1 cellular context compared by ENCODE assay signal in the genomic region with DNA sequence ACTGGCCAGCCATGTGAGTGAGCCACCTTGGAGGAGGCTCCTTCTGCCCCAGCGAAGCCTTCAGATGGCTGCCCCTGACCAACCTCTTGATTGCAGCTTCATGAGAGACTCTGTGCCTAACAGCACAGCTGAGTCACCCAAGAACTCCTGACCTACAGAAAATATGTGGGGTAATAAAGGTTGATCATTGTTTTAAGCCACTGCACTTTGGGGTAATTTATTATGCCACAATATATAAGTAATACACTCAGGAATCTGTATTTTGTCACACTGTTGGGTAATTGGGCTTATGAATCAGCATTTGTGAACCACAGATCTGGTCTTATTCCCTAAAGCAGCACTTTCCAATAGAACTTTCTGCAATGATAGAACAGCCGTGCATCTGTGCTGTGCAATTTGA.
TF ChIP-seq lines count a peak whose summit lies in the region.

No MANE protein-coding gene starts in this region.

TF ChIP-seq in SK-N-SH, 30 proteins besides CTCF, POLR2A, EP300 and RAD21 (continued from another document):
- TF ChIP-seq, protein P1, sequence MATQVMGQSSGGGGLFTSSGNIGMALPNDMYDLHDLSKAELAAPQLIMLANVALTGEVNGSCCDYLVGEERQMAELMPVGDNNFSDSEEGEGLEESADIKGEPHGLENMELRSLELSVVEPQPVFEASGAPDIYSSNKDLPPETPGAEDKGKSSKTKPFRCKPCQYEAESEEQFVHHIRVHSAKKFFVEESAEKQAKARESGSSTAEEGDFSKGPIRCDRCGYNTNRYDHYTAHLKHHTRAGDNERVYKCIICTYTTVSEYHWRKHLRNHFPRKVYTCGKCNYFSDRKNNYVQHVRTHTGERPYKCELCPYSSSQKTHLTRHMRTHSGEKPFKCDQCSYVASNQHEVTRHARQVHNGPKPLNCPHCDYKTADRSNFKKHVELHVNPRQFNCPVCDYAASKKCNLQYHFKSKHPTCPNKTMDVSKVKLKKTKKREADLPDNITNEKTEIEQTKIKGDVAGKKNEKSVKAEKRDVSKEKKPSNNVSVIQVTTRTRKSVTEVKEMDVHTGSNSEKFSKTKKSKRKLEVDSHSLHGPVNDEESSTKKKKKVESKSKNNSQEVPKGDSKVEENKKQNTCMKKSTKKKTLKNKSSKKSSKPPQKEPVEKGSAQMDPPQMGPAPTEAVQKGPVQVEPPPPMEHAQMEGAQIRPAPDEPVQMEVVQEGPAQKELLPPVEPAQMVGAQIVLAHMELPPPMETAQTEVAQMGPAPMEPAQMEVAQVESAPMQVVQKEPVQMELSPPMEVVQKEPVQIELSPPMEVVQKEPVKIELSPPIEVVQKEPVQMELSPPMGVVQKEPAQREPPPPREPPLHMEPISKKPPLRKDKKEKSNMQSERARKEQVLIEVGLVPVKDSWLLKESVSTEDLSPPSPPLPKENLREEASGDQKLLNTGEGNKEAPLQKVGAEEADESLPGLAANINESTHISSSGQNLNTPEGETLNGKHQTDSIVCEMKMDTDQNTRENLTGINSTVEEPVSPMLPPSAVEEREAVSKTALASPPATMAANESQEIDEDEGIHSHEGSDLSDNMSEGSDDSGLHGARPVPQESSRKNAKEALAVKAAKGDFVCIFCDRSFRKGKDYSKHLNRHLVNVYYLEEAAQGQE (IDR thresholded peaks at IDR 0.05; ENCODE audit: low read depth, low read length), result no peak
- no peak for TF ChIP-seq POLR2AphosphoS5 (IDR thresholded peaks at IDR 0.05; ENCODE audit: low read depth, low read length)
